Comparison of ENCODE assay signal across 9 cellular contexts in genomic region chr1:31704261-31705079, GRCh38. TPM values are rescaled to one million over a fixed set of nuclear protein-coding genes. Genes with fewer than 3 reads are reported as not detected.
DNase-seq lines count a peak whose midpoint lies in the region; ATAC-seq, FAIRE-seq and TF ChIP-seq lines count a peak whose summit lies in the region.
"Had no signal": no experiment of that assay in that cellular context is flagged by ENCODE, and none has a peak within 500 bp of the region (broad histone marks: within the 10 kb centered on the region; RNA-seq: fewer than 3 reads in every experiment).

No MANE protein-coding gene starts in this region.

- H3K27me3 ChIP-seq in prostate gland (replicated peaks; ENCODE audit: insufficient read depth): no peaks in the 10 kb centered on the region

- TF ChIP-seq CTCF in prostate gland (IDR thresholded peaks at IDR 0.05) (no peak), CD14-positive monocyte (IDR thresholded peaks at IDR 0.05) (no peak)

- ATAC-seq in GM21737 (IDR thresholded peaks at IDR 0.05; ENCODE audit: unreplicated experiment): no peak

- WGBS in prostate gland: 8% methylated on average over 20 of the region's 20 CpGs

- peaks cover 29 to 43% (median 37%) of the 10 kb centered on the region in 3 donors for H3K27me3 Mint-ChIP-seq in CD14-positive monocyte (ENCODE audit: low read depth in 3 of 3)

- H3K4me3 ChIP-seq in prostate gland: peak overlapping the region; percentile 31 to 33

- DNase-seq in GM12892 (ENCODE audit: insufficient read length) (no peak), SHP77 (lab: John Stamatoyannopoulos, UW) (peak; percentile 51 to 52), fibroblast of the conjunctiva (ENCODE audit: low read depth) (peak; percentile 82), prostate gland (ENCODE audit: low spot score) (peak; percentile 72), CD14-positive monocyte (ENCODE audit: low spot score) (no peak), NCI-H2171 (lab: John Stamatoyannopoulos, UW) (no peak)
- DNase-seq in activated CD8-positive, alpha-beta memory T cell treated with anti-CD3 and anti-CD28 coated beads for 24 hours: no peak

- H3K27ac Mint-ChIP-seq in CD14-positive monocyte: no peak overlapping the region

- H3K36me3 Mint-ChIP-seq in CD14-positive monocyte: no peaks in the 10 kb centered on the region

- H3K4me1 Mint-ChIP-seq in CD14-positive monocyte: peaks cover 25% of the 10 kb centered on the region

- H3K9me3 Mint-ChIP-seq in CD14-positive monocyte: peaks cover 0 to 5% (median 0%) of the 10 kb centered on the region in 7 donors

- H3K27ac ChIP-seq in prostate gland: peak overlapping the region; percentile 73 to 84
- H3K27ac ChIP-seq: KMS-11 had no signal

- peaks cover 17% of the 10 kb centered on the region for H3K4me1 ChIP-seq in prostate gland (replicated peaks)

- intact Hi-C loops in prostate gland (cut with DNase I): loop anchor here (2.0 kb wide), 1 partner anchor 40 kb away; no protein-coding TSS in a partner anchor
- intact Hi-C loops in CD14-positive monocyte (cut with micrococcal nuclease): no loop called here

- peak; percentile 83 for FAIRE-seq in GM12892 (lab: Jason Lieb, UNC)

- H3K36me3 ChIP-seq in prostate gland: no peaks in the 10 kb centered on the region

- H3K9me3 ChIP-seq in prostate gland: no peaks in the 10 kb centered on the region

- TF ChIP-seq POLR2A in GM12892 (IDR thresholded peaks at IDR 0.05; ENCODE audit: low read depth, low read length) (no peak), prostate gland (IDR thresholded peaks at IDR 0.05) (no peak)

- peak overlapping the region in 1 of 2 donors; percentile 56 for H3K4me3 Mint-ChIP-seq in CD14-positive monocyte

RNA-seq across cellular contexts. Expression of gene COL16A1, which starts 0.7 kb away (rescaled TPM):
- 0.36 TPM for polyA plus RNA-seq in GM12892 (2012; ENCODE audit: missing spikeins)
- total RNA-seq in prostate gland: 10 to 100 TPM; 45.3 to 89.4 TPM
- polyA plus RNA-seq in CD14-positive monocyte: not detected

RNA-seq across cellular contexts. Expression of gene ADGRB2, which starts 59.7 kb away (rescaled TPM):
- 0.08 TPM for polyA plus RNA-seq in GM12892 (2012; ENCODE audit: missing spikeins)
- total RNA-seq in prostate gland: 10 to 100 TPM in 1 of 2 donors, 1 to 10 TPM in 1; 3.0 to 10.2 TPM
- polyA plus RNA-seq in CD14-positive monocyte: not detected

RNA-seq across cellular contexts. Expression of gene PEF1, which starts 59.8 kb away (rescaled TPM):
- 47.0 TPM for polyA plus RNA-seq in GM12892 (2012; ENCODE audit: missing spikeins)
- 10 to 100 TPM; 83.1 to 99.5 TPM for total RNA-seq in prostate gland
- 10 to 100 TPM; 70.7 to 81.7 TPM for polyA plus RNA-seq in CD14-positive monocyte

Comparison
In these comparisons a context has a peak if more than half of its experiments do, and no peak if none do; other contexts are left out.
1. DNase-seq: peak in SHP77 (2 of 2), fibroblast of the conjunctiva (single experiment) and prostate gland (single experiment); none in GM12892 (single experiment), CD14-positive monocyte (single experiment), NCI-H2171 (single experiment) and activated CD8-positive, alpha-beta memory T cell treated with anti-CD3 and anti-CD28 coated beads for 24 hours (single experiment).